ENCODE assay signal across 9 cellular contexts in genomic region chr18:58148954-58149471, GRCh38.
DNase-seq lines count a peak whose midpoint lies in the region; ATAC-seq and TF ChIP-seq lines count a peak whose summit lies in the region.
"Had no signal": no experiment of that assay in that cellular context is flagged by ENCODE, and none has a peak within 500 bp of the region (broad histone marks: within the 10 kb centered on the region; RNA-seq: fewer than 3 reads in every experiment).

No MANE protein-coding gene starts in this region.

- no peak for TF ChIP-seq CTCF in GM12865 (IDR thresholded peaks at IDR 0.05; ENCODE audit: insufficient read depth, low read depth, low read length, missing control alignments)

- peak; percentile 62 for ATAC-seq in GM21423 (IDR thresholded peaks at IDR 0.05; ENCODE audit: unreplicated experiment)
- ATAC-seq in HG03457 (IDR thresholded peaks at IDR 0.05; ENCODE audit: unreplicated experiment): peak; percentile 81

- DNase-seq in GM12865 (ENCODE audit: low read depth): peak; percentile 33
- peak; percentile 40 for DNase-seq in germinal center (ENCODE audit: low spot score)
- DNase-seq in SKM-1 (lab: John Stamatoyannopoulos, UW; ENCODE audit: unreplicated experiment): no peak
- DNase-seq in effector CD4-positive, alpha-beta T cell: no peak
- no peak for DNase-seq in RPMI8226
- no peak for DNase-seq in HPDE6-E6E7 (ENCODE audit: extremely low spot score)
- DNase-seq: WERI-Rb-1 had no signal

- no peak overlapping the region for H3K4me3 ChIP-seq in GM12865 (ENCODE audit: low read depth, low read length)

Comparison
In these comparisons a context has a peak if more than half of its experiments do, and no peak if none do; other contexts are left out.
1. DNase-seq: peak in GM12865 (single experiment) and germinal center (single experiment); none in SKM-1 (single experiment), effector CD4-positive, alpha-beta T cell (single experiment), RPMI8226 (single experiment) and HPDE6-E6E7 (single experiment).